ENCODE assay signal across 20 cellular contexts in genomic region chr15:71612869-71613268, GRCh38.
"Had no signal": no experiment of that assay in that cellular context is flagged by ENCODE, and none has a peak within 500 bp of the region (broad histone marks: within the 10 kb centered on the region; RNA-seq: fewer than 3 reads in every experiment).

No MANE protein-coding gene starts in this region.

- H3K27me3 ChIP-seq: body of pancreas, ovary, thyroid gland had no signal

- H3K36me3 ChIP-seq: left ventricle myocardium inferior, neutrophil, ovary, prostate gland, spleen, thyroid gland had no signal

- DNase-seq: activated CD4-positive, alpha-beta T cell treated with anti-CD3 and anti-CD28 coated beads, Interleukin-2, amount 10 ng/mL, durations not matched to agents 7 days and 5 days; activated CD4-positive, CD25-positive, alpha-beta regulatory T cell treated with anti-CD3 and anti-CD28 coated beads, Interleukin-2, amount 50 U/mL, for 72 hours; activated CD8-positive, alpha-beta memory T cell treated with anti-CD3 and anti-CD28 coated beads, Interleukin-2, amount 10 ng/mL, durations not matched to agents 7 days and 5 days; activated CD8-positive, alpha-beta T cell treated with anti-CD3 and anti-CD28 coated beads for 36 hours; activated gamma-delta T cell treated with Interleukin-2 at 50 U/mL for 16 hours; activated T-cell treated with anti-CD3 and anti-CD28 coated beads for 4 hours; kidney; left ventricle myocardium inferior; midbrain; spleen; stimulated activated CD4-positive, alpha-beta T cell treated with anti-CD3 and anti-CD28 coated beads, Interleukin-4, amount 100 ng/mL, for 24 hours; stimulated activated naive CD4-positive, alpha-beta T cell treated with Interleukin-2 at 50 U/mL for 16 hours; substantia nigra; thyroid gland had no signal

- ATAC-seq: activated CD8-positive, alpha-beta memory T cell treated with anti-CD3 and anti-CD28 coated beads, Interleukin-2, amount 10 ng/mL, durations not matched to agents 7 days and 5 days; activated CD8-positive, alpha-beta T cell treated with anti-CD3 and anti-CD28 coated beads for 36 hours; body of pancreas; natural killer cell treated with Interleukin-12 subunit alpha and Interleukin-12 subunit beta and Interleukin-15 and Interleukin-18, amount 100 ng/mL, for 72 hours had no signal

- H3K4me3 ChIP-seq: body of pancreas, left ventricle myocardium inferior, ovary, prostate gland, spleen, thyroid gland had no signal

- H3K9me3 ChIP-seq: body of pancreas, left ventricle myocardium inferior, neutrophil, ovary, prostate gland, spleen, thyroid gland had no signal

- H3K27ac ChIP-seq: body of pancreas, epithelial cell of prostate, neutrophil, ovary, spleen, thyroid gland had no signal

- H3K4me1 ChIP-seq: body of pancreas, spleen, thyroid gland had no signal
